In the genomic region with DNA sequence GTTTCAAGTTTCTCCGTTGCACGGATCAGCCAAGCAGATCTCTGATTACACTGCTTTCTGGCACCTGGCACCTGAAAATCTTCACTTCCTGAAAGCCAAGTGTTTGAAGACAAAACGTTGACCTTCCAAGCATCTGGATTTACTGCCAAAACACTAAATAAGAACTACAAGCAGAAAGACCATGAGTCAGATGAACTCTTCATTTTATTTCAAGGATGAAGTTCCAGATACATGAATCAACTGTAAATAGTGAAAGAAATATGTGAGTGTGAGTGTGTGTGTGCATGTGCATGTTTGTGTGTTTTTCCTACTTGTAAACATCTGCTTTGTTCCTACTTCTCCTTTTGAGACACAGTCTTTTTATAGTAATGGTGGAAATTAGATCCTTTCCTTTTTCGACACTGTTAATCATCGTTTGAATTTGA, we compare ENCODE assay signal across 1 cellular context.
TF ChIP-seq lines count a peak whose summit lies in the region.

No MANE protein-coding gene starts in this region.

TF ChIP-seq in HCT116, 20 proteins besides CTCF, POLR2A, EP300 and RAD21 (continued from another document):
- no peak for TF ChIP-seq REST (IDR thresholded peaks at IDR 0.05; ENCODE audit: low read depth)
- TF ChIP-seq ELF1 (IDR thresholded peaks at IDR 0.05; ENCODE audit: borderline replicate concordance, low read depth) = 0 out of 2 replicates have a peak, but pooled peaks have one; percentile 19
- TF ChIP-seq, protein P1, sequence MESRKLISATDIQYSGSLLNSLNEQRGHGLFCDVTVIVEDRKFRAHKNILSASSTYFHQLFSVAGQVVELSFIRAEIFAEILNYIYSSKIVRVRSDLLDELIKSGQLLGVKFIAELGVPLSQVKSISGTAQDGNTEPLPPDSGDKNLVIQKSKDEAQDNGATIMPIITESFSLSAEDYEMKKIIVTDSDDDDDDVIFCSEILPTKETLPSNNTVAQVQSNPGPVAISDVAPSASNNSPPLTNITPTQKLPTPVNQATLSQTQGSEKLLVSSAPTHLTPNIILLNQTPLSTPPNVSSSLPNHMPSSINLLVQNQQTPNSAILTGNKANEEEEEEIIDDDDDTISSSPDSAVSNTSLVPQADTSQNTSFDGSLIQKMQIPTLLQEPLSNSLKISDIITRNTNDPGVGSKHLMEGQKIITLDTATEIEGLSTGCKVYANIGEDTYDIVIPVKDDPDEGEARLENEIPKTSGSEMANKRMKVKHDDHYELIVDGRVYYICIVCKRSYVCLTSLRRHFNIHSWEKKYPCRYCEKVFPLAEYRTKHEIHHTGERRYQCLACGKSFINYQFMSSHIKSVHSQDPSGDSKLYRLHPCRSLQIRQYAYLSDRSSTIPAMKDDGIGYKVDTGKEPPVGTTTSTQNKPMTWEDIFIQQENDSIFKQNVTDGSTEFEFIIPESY (IDR thresholded peaks at IDR 0.05; ENCODE audit: extremely low read depth, insufficient replicate concordance, low read length) = no peak
- 0 out of 2 replicates have a peak, but pooled peaks have one; percentile 34 for TF ChIP-seq CBX3 (IDR thresholded peaks at IDR 0.05; ENCODE audit: low read depth)
- no peak for TF ChIP-seq EZH2phosphoT487 (IDR thresholded peaks at IDR 0.05; ENCODE audit: borderline replicate concordance)
